In genomic region chr2:74471332-74472065, GRCh38 we compare ENCODE assay signal across 8 cellular contexts. TPM values are rescaled to one million over a fixed set of nuclear protein-coding genes. Genes with fewer than 3 reads are reported as not detected.
DNase-seq lines count a peak whose midpoint lies in the region; ATAC-seq and TF ChIP-seq lines count a peak whose summit lies in the region.

No MANE protein-coding gene starts in this region.

- DNase-seq in AG10803 (ENCODE audit: low read depth), result no peak
- no peak for DNase-seq in dorsolateral prefrontal cortex
- DNase-seq in natural killer cell, result no peak
- DNase-seq in omental fat pad (ENCODE audit: low spot score), result no peak
- DNase-seq in effector CD4-positive, alpha-beta T cell, result no peak
- no peak for DNase-seq in activated CD4-positive, alpha-beta T cell treated with anti-CD3 and anti-CD28 coated beads for 48 hours
- no peak for DNase-seq in KG1 (lab: John Stamatoyannopoulos, UW)

- no peak overlapping the region for H2AFZ ChIP-seq in Loucy (ENCODE audit: low read length)

- H3K9ac ChIP-seq in Loucy (ENCODE audit: low read depth, low read length, poor library complexity, severe bottlenecking), result peak overlapping the region; percentile 86

- peaks cover 22 to 27% of the 10 kb centered on the region in 2 donors for H3K4me1 Mint-ChIP-seq in natural killer cell

- H3K36me3 ChIP-seq in Loucy (ENCODE audit: insufficient read depth, low read length), result peaks cover 6% of the 10 kb centered on the region; the same call in 1 of the 2 replicates

- H3K4me2 ChIP-seq in Loucy (ENCODE audit: low read depth, low read length, poor library complexity, severe bottlenecking), result peak overlapping the region; percentile 92

- peak overlapping the region; percentile 95 for H3K4me3 ChIP-seq in AG10803 (ENCODE audit: low read length)
- peak overlapping the region; percentile 86 for H3K4me3 ChIP-seq in Loucy (ENCODE audit: low read length, poor library complexity, severe bottlenecking)
- peak overlapping the region; percentile 56 to 98 (median 81) for H3K4me3 ChIP-seq in dorsolateral prefrontal cortex

- H3K9me3 ChIP-seq in Loucy (ENCODE audit: insufficient read depth, low read depth, low read length), result no peaks in the 10 kb centered on the region

- peak overlapping the region in 58 of 59 donors; percentile 46 to 97 (median 92) for H3K27ac ChIP-seq in dorsolateral prefrontal cortex

- H3K36me3 Mint-ChIP-seq in natural killer cell, result no peaks in the 10 kb centered on the region

- H3K27me3 ChIP-seq in Loucy (ENCODE audit: insufficient read depth, low read length, poor library complexity, severe bottlenecking) (no peaks in the 10 kb centered on the region), dorsolateral prefrontal cortex (no peaks in the 10 kb centered on the region)

- peaks cover 16% of the 10 kb centered on the region for H3K4me1 ChIP-seq in Loucy (ENCODE audit: insufficient read depth, low read length, poor library complexity, severe bottlenecking)

- H3K9me3 Mint-ChIP-seq in natural killer cell, result no peaks in the 10 kb centered on the region

- H4K20me1 ChIP-seq in Loucy (ENCODE audit: insufficient read depth, low read length, poor library complexity, severe bottlenecking), result no peaks in the 10 kb centered on the region

- H3K79me2 ChIP-seq in Loucy (ENCODE audit: insufficient read depth, low read length), result peaks cover 14% of the 10 kb centered on the region; the same call in 1 of the 2 replicates

- intact Hi-C loops in dorsolateral prefrontal cortex (cut with DNase I), result loop anchor here in 1 of 2 donors (5.0 kb wide), 1 partner anchor 44 kb away; no protein-coding TSS in a partner anchor
- intact Hi-C loops in natural killer cell (cut with micrococcal nuclease), result loop anchor here (1.0 kb wide), 2 partner anchors 12 to 13 kb away; partner anchors contain the start of genes TTC31 and WBP1

- TF ChIP-seq CTCF in AG10803 (conservative IDR thresholded peaks at IDR 0.05; ENCODE audit: low read length) (no peak), Loucy (conservative IDR thresholded peaks at IDR 0.05; ENCODE audit: low read length) (no peak), dorsolateral prefrontal cortex (IDR thresholded peaks at IDR 0.05 in 54 of 56, conservative IDR thresholded peaks at IDR 0.05 in 2 of 56; ENCODE audit: low read depth in 1 of 56, partially characterized antibody in 56 of 56) (no peak), natural killer cell (IDR thresholded peaks at IDR 0.05) (no peak), omental fat pad (IDR thresholded peaks at IDR 0.05) (no peak)

- H3K27me3 Mint-ChIP-seq in natural killer cell (ENCODE audit: low read depth in 2 of 2), result no peaks in the 10 kb centered on the region

- H3F3A ChIP-seq in Loucy (ENCODE audit: low read depth), result peaks cover 5% of the 10 kb centered on the region; the same call in 1 of the 2 replicates

- peak overlapping the region; percentile 97 to 98 for H3K27ac Mint-ChIP-seq in natural killer cell

- no peaks in the 10 kb centered on the region for H3K9me2 ChIP-seq in Loucy (replicated peaks; ENCODE audit: low read depth, low read length)

- ATAC-seq in natural killer cell (peak in 1 of 3 donors; percentile 20), omental fat pad (ENCODE audit: low FRiP score) (no peak)

- peak overlapping the region; percentile 95 for H3K4me3 Mint-ChIP-seq in natural killer cell

RNA-seq across cellular contexts. Expression of gene MRPL53, which starts 1.0 kb away (rescaled TPM):
- total RNA-seq in dorsolateral prefrontal cortex, result 10 to 100 TPM; 24.1 to 59.2 (median 43.8) TPM
- 10 to 100 TPM; 42.4 to 49.7 (median 42.4) TPM for total RNA-seq in natural killer cell
- 10 to 100 TPM; 33.3 to 44.6 (median 36.9) TPM for total RNA-seq in omental fat pad

RNA-seq across cellular contexts. Expression of gene MOGS, which starts 6.3 kb away (rescaled TPM):
- 10 to 100 TPM; 17.1 to 37.7 (median 27.5) TPM for total RNA-seq in dorsolateral prefrontal cortex
- total RNA-seq in natural killer cell, result 10 to 100 TPM; 87.0 to 93.4 (median 91.5) TPM
- 10 to 100 TPM; 31.8 to 43.0 (median 40.4) TPM for total RNA-seq in omental fat pad

RNA-seq across cellular contexts. Expression of gene CCDC142, which starts 11.3 kb away (rescaled TPM):
- total RNA-seq in dorsolateral prefrontal cortex, result 10 to 100 TPM in 119 of 120 experiments, 1 to 10 TPM in 1; 8.0 to 35.4 (median 19.6) TPM
- 10 to 100 TPM; 14.9 to 25.2 (median 15.6) TPM for total RNA-seq in natural killer cell
- total RNA-seq in omental fat pad, result 10 to 100 TPM in 3 of 4 donors, 1 to 10 TPM in 1; 7.4 to 31.6 (median 27.3) TPM

RNA-seq across cellular contexts. Expression of gene TTC31, which starts 11.4 kb away (rescaled TPM):
- total RNA-seq in dorsolateral prefrontal cortex, result 10 to 100 TPM in 115 of 120 experiments, 1 to 10 TPM in 5; 7.8 to 28.4 (median 15.7) TPM
- 10 to 100 TPM; 51.3 to 59.7 (median 53.1) TPM for total RNA-seq in natural killer cell
- 10 to 100 TPM; 16.8 to 25.7 (median 22.1) TPM for total RNA-seq in omental fat pad

RNA-seq across cellular contexts. Expression of gene WBP1, which starts 13.3 kb away (rescaled TPM):
- total RNA-seq in dorsolateral prefrontal cortex, result 100 to 1,000 TPM in 5 of 120 experiments, 10 to 100 TPM in 115; 55.2 to 111 (median 78.3) TPM
- total RNA-seq in natural killer cell, result 10 to 100 TPM; 65.1 to 68.3 (median 65.4) TPM
- total RNA-seq in omental fat pad, result 10 to 100 TPM; 34.9 to 64.5 (median 44.3) TPM
